ENCODE assay signal across 1 cellular context in genomic region chr11:67304511-67305113, GRCh38.
TF ChIP-seq lines count a peak whose summit lies in the region.

No MANE protein-coding gene starts in this region.

TF ChIP-seq in endothelial cell of umbilical vein, 7 proteins besides CTCF, POLR2A, EP300 and RAD21:
- TF ChIP-seq GATA2 (IDR thresholded peaks at IDR 0.05; ENCODE audit: insufficient read depth, insufficient read length, low read depth, low read length) (no peak), EZH2 (IDR thresholded peaks at IDR 0.05; ENCODE audit: borderline replicate concordance, low read depth, low read length, severe bottlenecking) (no peak), MYC (IDR thresholded peaks at IDR 0.05; ENCODE audit: low read depth, low read length) (no peak)
